In the genomic region with DNA sequence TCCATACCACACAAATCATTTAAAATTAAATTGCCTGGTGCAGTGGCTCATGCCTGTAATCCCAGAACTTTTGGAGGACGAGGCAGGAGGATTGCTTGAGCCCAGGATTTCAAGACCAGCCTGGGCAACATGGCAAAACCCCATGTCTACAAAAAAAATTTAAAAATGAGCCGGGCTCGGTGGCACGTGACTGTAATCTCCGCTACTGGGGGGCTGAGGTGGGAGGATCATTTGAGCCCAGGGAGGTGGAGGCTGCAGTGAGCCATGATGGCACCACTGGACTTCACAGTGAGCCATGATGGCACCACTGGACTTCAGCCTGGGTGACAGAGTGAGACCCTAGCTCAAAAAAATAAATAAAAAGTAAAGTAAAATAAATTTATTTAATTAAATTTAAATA, we compare ENCODE assay signal across 27 cellular contexts. TPM values are rescaled to one million over a fixed set of nuclear protein-coding genes. Genes with fewer than 3 reads are reported as not detected.
DNase-seq lines count a peak whose midpoint lies in the region; ATAC-seq and TF ChIP-seq lines count a peak whose summit lies in the region.
"Had no signal": no experiment of that assay in that cellular context is flagged by ENCODE, and none has a peak within 500 bp of the region (broad histone marks: within the 10 kb centered on the region; RNA-seq: fewer than 3 reads in every experiment).

No MANE protein-coding gene starts in this region.

- H3K27ac Mint-ChIP-seq in activated T-cell treated with anti-CD3 and anti-CD28 coated beads, Interleukin-2, amount 50 U/mL, for 72 hours: peak overlapping the region; percentile 52
- peak overlapping the region; percentile 76 to 96 (median 89) for H3K27ac Mint-ChIP-seq in IgD-negative memory B cell
- peak overlapping the region; percentile 56 for H3K27ac Mint-ChIP-seq in activated naive CD8-positive, alpha-beta T cell treated with anti-CD3 and anti-CD28 coated beads for 36 hours
- H3K27ac Mint-ChIP-seq in stimulated activated memory B cell treated with anti-CD40 and anti-IgM and Interleukin-4, amounts not matched to agents 10 μg/mL and 1 μg/mL and 100 μg/mL, for 72 hours: peak overlapping the region; percentile 98
- H3K27ac Mint-ChIP-seq in HFFc6: no peak overlapping the region
- H3K27ac Mint-ChIP-seq: neural progenitor cell had no signal

- no peaks in the 10 kb centered on the region for H3K27me3 Mint-ChIP-seq in activated T-cell treated with anti-CD3 and anti-CD28 coated beads, Interleukin-2, amount 50 U/mL, for 72 hours (ENCODE audit: low read depth)
- H3K27me3 Mint-ChIP-seq in IgD-negative memory B cell (no peaks in the 10 kb centered on the region), HFFc6 (ENCODE audit: insufficient read depth) (peaks cover 4% of the 10 kb centered on the region)
- H3K27me3 Mint-ChIP-seq in activated naive CD8-positive, alpha-beta T cell treated with anti-CD3 and anti-CD28 coated beads for 36 hours: no peaks in the 10 kb centered on the region
- H3K27me3 Mint-ChIP-seq in stimulated activated memory B cell treated with anti-CD40 and anti-IgM and Interleukin-4, amounts not matched to agents 10 μg/mL and 1 μg/mL and 100 μg/mL, for 72 hours: no peaks in the 10 kb centered on the region

- H3K4me3 Mint-ChIP-seq in activated T-cell treated with anti-CD3 and anti-CD28 coated beads, Interleukin-2, amount 50 U/mL, for 72 hours: peak overlapping the region; percentile 15 to 17
- peak overlapping the region; percentile 83 to 93 (median 88) for H3K4me3 Mint-ChIP-seq in IgD-negative memory B cell
- no peak overlapping the region for H3K4me3 Mint-ChIP-seq in activated naive CD8-positive, alpha-beta T cell treated with anti-CD3 and anti-CD28 coated beads for 36 hours
- H3K4me3 Mint-ChIP-seq in stimulated activated memory B cell treated with anti-CD40 and anti-IgM and Interleukin-4, amounts not matched to agents 10 μg/mL and 1 μg/mL and 100 μg/mL, for 72 hours: peak overlapping the region; percentile 46
- no peak overlapping the region for H3K4me3 Mint-ChIP-seq in HFFc6
- H3K4me3 Mint-ChIP-seq: neural progenitor cell had no signal

- no peak for TF ChIP-seq CTCF in HFFc6 (IDR thresholded peaks at IDR 0.05)

- no peaks in the 10 kb centered on the region for H3K9me3 Mint-ChIP-seq in activated T-cell treated with anti-CD3 and anti-CD28 coated beads, Interleukin-2, amount 50 U/mL, for 72 hours
- H3K9me3 Mint-ChIP-seq in IgD-negative memory B cell (no peaks in the 10 kb centered on the region), HFFc6 (no peaks in the 10 kb centered on the region)
- no peaks in the 10 kb centered on the region for H3K9me3 Mint-ChIP-seq in activated naive CD8-positive, alpha-beta T cell treated with anti-CD3 and anti-CD28 coated beads for 36 hours
- no peaks in the 10 kb centered on the region for H3K9me3 Mint-ChIP-seq in stimulated activated memory B cell treated with anti-CD40 and anti-IgM and Interleukin-4, amounts not matched to agents 10 μg/mL and 1 μg/mL and 100 μg/mL, for 72 hours
- H3K9me3 Mint-ChIP-seq: immature natural killer cell, neural progenitor cell had no signal

- no peak for ATAC-seq in activated T-cell treated with anti-CD3 and anti-CD28 coated beads, Interleukin-2, amount 50 U/mL, for 72 hours (replicated peaks in 1 of 2)
- ATAC-seq in stimulated activated memory B cell treated with anti-CD40 and anti-IgM and Interleukin-4, amounts not matched to agents 10 μg/mL and 1 μg/mL and 100 μg/mL, for 72 hours: no peak
- ATAC-seq in GM21367 (IDR thresholded peaks at IDR 0.05; ENCODE audit: unreplicated experiment): no peak
- ATAC-seq: heart right ventricle had no signal

- no peak for DNase-seq in activated T-cell treated with anti-CD3 and anti-CD28 coated beads, Interleukin-2, amount 50 U/mL, for 72 hours
- DNase-seq in activated T-cell treated with anti-CD3 and anti-CD28 coated beads for 4 hours (no peak), HFFc6 (no peak), DMS79 (lab: John Stamatoyannopoulos, UW) (no peak)
- no peak for DNase-seq in activated naive CD8-positive, alpha-beta T cell treated with anti-CD3 and anti-CD28 coated beads for 36 hours
- DNase-seq: ACHN; activated CD4-positive, alpha-beta T cell treated with anti-CD3 and anti-CD28 coated beads, Interleukin-2, amount 50 U/mL, for 48 hours; activated naive CD4-positive, alpha-beta T cell treated with Interleukin-2 at 50 U/mL for 16 hours; caudate nucleus; dorsolateral prefrontal cortex; GDM1; H7; heart right ventricle; immature natural killer cell; IMR-90; MG63; NCI-H1417 treated with DMSO at 0.1 percent for 48 hours; NCI-H510A; NK-92 treated with Interleukin-12 subunit alpha and Interleukin-12 subunit beta, amount 100 ng/mL, for 24 hours; SJCRH30; testis; uterus; WERI-Rb-1 had no signal

- H3K4me1 Mint-ChIP-seq in activated T-cell treated with anti-CD3 and anti-CD28 coated beads, Interleukin-2, amount 50 U/mL, for 72 hours (ENCODE audit: low read depth): peaks cover 55% of the 10 kb centered on the region
- H3K4me1 Mint-ChIP-seq in IgD-negative memory B cell (peaks cover 17 to 48% (median 40%) of the 10 kb centered on the region in 3 donors), HFFc6 (ENCODE audit: low read depth) (peaks cover 4% of the 10 kb centered on the region; the same call in 1 of the 2 replicates)
- peaks cover 58% of the 10 kb centered on the region for H3K4me1 Mint-ChIP-seq in activated naive CD8-positive, alpha-beta T cell treated with anti-CD3 and anti-CD28 coated beads for 36 hours
- H3K4me1 Mint-ChIP-seq in stimulated activated memory B cell treated with anti-CD40 and anti-IgM and Interleukin-4, amounts not matched to agents 10 μg/mL and 1 μg/mL and 100 μg/mL, for 72 hours: peaks cover 71% of the 10 kb centered on the region

- H3K36me3 Mint-ChIP-seq in activated T-cell treated with anti-CD3 and anti-CD28 coated beads, Interleukin-2, amount 50 U/mL, for 72 hours (ENCODE audit: insufficient read depth in 2 of 2): no peaks in the 10 kb centered on the region
- H3K36me3 Mint-ChIP-seq in IgD-negative memory B cell (peaks cover 2% of the 10 kb centered on the region), HFFc6 (ENCODE audit: low read depth) (no peaks in the 10 kb centered on the region)
- H3K36me3 Mint-ChIP-seq in activated naive CD8-positive, alpha-beta T cell treated with anti-CD3 and anti-CD28 coated beads for 36 hours: peaks cover 14% of the 10 kb centered on the region
- no peaks in the 10 kb centered on the region for H3K36me3 Mint-ChIP-seq in stimulated activated memory B cell treated with anti-CD40 and anti-IgM and Interleukin-4, amounts not matched to agents 10 μg/mL and 1 μg/mL and 100 μg/mL, for 72 hours
- H3K36me3 Mint-ChIP-seq: neural progenitor cell had no signal

RNA-seq across cellular contexts. Expression of gene LYRM7, which starts 40.9 kb away (rescaled TPM):
- total RNA-seq in activated T-cell treated with anti-CD3 and anti-CD28 coated beads, Interleukin-2, amount 50 U/mL, for 72 hours: 10 to 100 TPM; 12.4 to 16.0 TPM
- 11.3 TPM for polyA plus RNA-seq in IgD-negative memory B cell
- 10 to 100 TPM; 26.2 to 28.5 TPM for total RNA-seq in activated naive CD8-positive, alpha-beta T cell treated with anti-CD3 and anti-CD28 coated beads for 36 hours
- 10 to 100 TPM in 3 of 6 experiments, 1 to 10 TPM in 3; 8.1 to 10.9 (median 9.9) TPM for total RNA-seq in HFFc6 (2021; fragmentation: NEBNext Ultra II Directional; extraction: Animal tissue kit (Norgen Biotek cat#: 25700))

RNA-seq across cellular contexts. Expression of gene HINT1, which starts 46.6 kb away (rescaled TPM):
- 100 to 1,000 TPM; 269 to 292 TPM for total RNA-seq in activated T-cell treated with anti-CD3 and anti-CD28 coated beads, Interleukin-2, amount 50 U/mL, for 72 hours
- polyA plus RNA-seq in IgD-negative memory B cell: 343 TPM
- 100 to 1,000 TPM; 324 to 356 TPM for total RNA-seq in activated naive CD8-positive, alpha-beta T cell treated with anti-CD3 and anti-CD28 coated beads for 36 hours
- total RNA-seq in HFFc6 (2021; fragmentation: NEBNext Ultra II Directional; extraction: Animal tissue kit (Norgen Biotek cat#: 25700)): 100 to 1,000 TPM; 231 to 251 (median 241) TPM

RNA-seq across cellular contexts. Expression of gene CDC42SE2, which starts 52.2 kb away (rescaled TPM):
- total RNA-seq in activated T-cell treated with anti-CD3 and anti-CD28 coated beads, Interleukin-2, amount 50 U/mL, for 72 hours: 100 to 1,000 TPM; 147 to 151 TPM
- polyA plus RNA-seq in IgD-negative memory B cell: 248 TPM
- 100 to 1,000 TPM; 112 to 116 TPM for total RNA-seq in activated naive CD8-positive, alpha-beta T cell treated with anti-CD3 and anti-CD28 coated beads for 36 hours
- 10 to 100 TPM; 14.2 to 18.0 (median 16.4) TPM for total RNA-seq in HFFc6 (2021; fragmentation: NEBNext Ultra II Directional; extraction: Animal tissue kit (Norgen Biotek cat#: 25700))

Comparison
In these comparisons a context has a peak if more than half of its experiments do, and no peak if none do; other contexts are left out.
1. H3K4me3 Mint-ChIP-seq: peak in activated T-cell treated with anti-CD3 and anti-CD28 coated beads, Interleukin-2, amount 50 U/mL, for 72 hours (2 of 2), IgD-negative memory B cell (4 of 4) and stimulated activated memory B cell treated with anti-CD40 and anti-IgM and Interleukin-4, amounts not matched to agents 10 μg/mL and 1 μg/mL and 100 μg/mL, for 72 hours (single experiment); none in activated naive CD8-positive, alpha-beta T cell treated with anti-CD3 and anti-CD28 coated beads for 36 hours (single experiment) and HFFc6 (single experiment).
2. RNA of gene CDC42SE2, which starts 52.2 kb away (total RNA-seq): 147 to 151 TPM in activated T-cell treated with anti-CD3 and anti-CD28 coated beads, Interleukin-2, amount 50 U/mL, for 72 hours and 112 to 116 TPM in activated naive CD8-positive, alpha-beta T cell treated with anti-CD3 and anti-CD28 coated beads for 36 hours; 14.2 to 18.0 TPM in HFFc6; every median in the first group is over 4 times any median in the second.